In genomic region chr4:105191621-105192210, GRCh38 we compare ENCODE assay signal across 8 cellular contexts. TPM values are rescaled to one million over a fixed set of nuclear protein-coding genes. Genes with fewer than 3 reads are reported as not detected.
A peak's percentile ranks its signal among the peaks of the same experiment; 100 is the strongest.
DNase-seq lines count a peak whose midpoint lies in the region; ATAC-seq and TF ChIP-seq lines count a peak whose summit lies in the region.

No MANE protein-coding gene starts in this region.

- no peaks in the 10 kb centered on the region for H3K9me3 ChIP-seq in heart left ventricle

- WGBS in heart left ventricle, 4 donors = 15 to 20% (median 17%) methylated on average over 3 of the region's 3 CpGs

- H3K36me3 ChIP-seq in heart left ventricle = peaks cover 0 to 18% (median 0%) of the 10 kb centered on the region in 9 donors

- no peaks in the 10 kb centered on the region for H3K27me3 ChIP-seq in heart left ventricle

- intact Hi-C loops in heart left ventricle (cut with DNase I) = loop anchor here in 6 of 10 donors (2.0 to 5.0 kb wide), 2 partner anchors 44 to 45 kb away; partner anchors contain the start of gene TET2 (in 6 of the 6)

- peak in 2 of 3 experiments; percentile 43 to 64 for DNase-seq in NCI-H1417 (lab: John Stamatoyannopoulos, UW)
- DNase-seq in NCI-H1417 treated with DMSO at 0.1 percent for 48 hours (lab: John Stamatoyannopoulos, UW) = no peak
- peak; percentile 88 for DNase-seq in NCI-H524 treated with DMSO at 0.1 percent for 48 hours (lab: John Stamatoyannopoulos, UW)
- no peak for DNase-seq in heart left ventricle
- no peak for DNase-seq in activated effector memory CD4-positive, alpha-beta T cell treated with anti-CD3 and anti-CD28 coated beads, Interleukin-2, amount 50 U/mL, for 16 hours
- no peak for DNase-seq in H4 (ENCODE audit: low spot score)
- no peak for DNase-seq in NCI-H1694 treated with DMSO at 0.1 percent for 48 hours (lab: John Stamatoyannopoulos, UW)

- no peak for TF ChIP-seq CTCF in heart left ventricle (IDR thresholded peaks at IDR 0.05)

- peak overlapping the region in 9 of 12 donors; percentile 1 to 48 (median 18) for H3K27ac ChIP-seq in heart left ventricle

- peak overlapping the region in 1 of 12 donors; percentile 5 for H3K4me3 ChIP-seq in heart left ventricle

- peak; percentile 52 for ATAC-seq in HG02588 (IDR thresholded peaks at IDR 0.05; ENCODE audit: unreplicated experiment)
- peak in 3 of 4 donors; percentile 57 to 71 (median 62) for ATAC-seq in heart left ventricle

- H3K4me1 ChIP-seq in heart left ventricle = peaks cover 0 to 77% (median 48%) of the 10 kb centered on the region in 12 donors

- no peak for TF ChIP-seq POLR2A in heart left ventricle (IDR thresholded peaks at IDR 0.05)

RNA-seq across cellular contexts. Expression of gene TET2, which starts 45.0 kb away (rescaled TPM):
- 10 to 100 TPM in 8 of 9 donors, 1 to 10 TPM in 1; 9.5 to 25.6 (median 15.4) TPM for total RNA-seq in heart left ventricle
- 1 to 10 TPM; 2.9 to 3.3 TPM for polyA plus RNA-seq in heart left ventricle
- 6.8 and 7.4 TPM in 2 replicates for total RNA-seq in H4 (2014; rRNA removed; shearing (Covaris generic))

Comparison
In these comparisons a context has a peak if more than half of its experiments do, and no peak if none do; other contexts are left out.
1. DNase-seq: peak in NCI-H1417 (2 of 3) and NCI-H524 treated with DMSO at 0.1 percent for 48 hours (single experiment); none in NCI-H1417 treated with DMSO at 0.1 percent for 48 hours (single experiment), heart left ventricle (0 of 5), activated effector memory CD4-positive, alpha-beta T cell treated with anti-CD3 and anti-CD28 coated beads, Interleukin-2, amount 50 U/mL, for 16 hours (single experiment), H4 (single experiment) and NCI-H1694 treated with DMSO at 0.1 percent for 48 hours (single experiment).